Comparison of ENCODE assay signal across 7 cellular contexts in genomic region chr19:55251296-55252081, GRCh38. TPM values are rescaled to one million over a fixed set of nuclear protein-coding genes. Genes with fewer than 3 reads are reported as not detected.
DNase-seq lines count a peak whose midpoint lies in the region; ATAC-seq and TF ChIP-seq lines count a peak whose summit lies in the region.

No MANE protein-coding gene starts in this region.

- DNase-seq in KBM-7 (peak; percentile 89), fibroblast of the aortic adventitia (ENCODE audit: low read depth) (peak; percentile 27), NCI-H1436 treated with DMSO at 0.1 percent for 48 hours (lab: John Stamatoyannopoulos, UW) (no peak)
- DNase-seq in activated CD4-positive, alpha-beta memory T cell treated with anti-CD3 and anti-CD28 coated beads for 36 hours, result peak; percentile 75
- peak; percentile 62 for DNase-seq in stimulated activated naive CD8-positive, alpha-beta T cell treated with anti-CD3 and anti-CD28 coated beads, Interleukin-15, Interleukin-2, amounts not matched to agents 100 U/mL and 50 U/mL, for 24 hours

- no peak overlapping the region for H3K4me3 ChIP-seq in fibroblast of the aortic adventitia (ENCODE audit: low read depth, low read length)

- intact Hi-C loops in activated CD4-positive, alpha-beta memory T cell treated with anti-CD3 and anti-CD28 coated beads for 36 hours (cut with micrococcal nuclease), result loop anchor here (1.0 to 10.0 kb wide), 2 partner anchors 8 to 77 kb away; partner anchors contain the start of gene PPP6R1

- in situ Hi-C loops in KBM-7 (cut with MboI; ENCODE audit: low pct_unique_long_range_greater_than_20kb, low sequenced_read_pairs), result no loop called here

- H3K9me3 Mint-ChIP-seq in activated CD4-positive, alpha-beta memory T cell treated with anti-CD3 and anti-CD28 coated beads for 36 hours, result no peaks in the 10 kb centered on the region

- no peaks in the 10 kb centered on the region for H3K27me3 Mint-ChIP-seq in activated CD4-positive, alpha-beta memory T cell treated with anti-CD3 and anti-CD28 coated beads for 36 hours

- TF ChIP-seq CTCF in fibroblast of the aortic adventitia (IDR thresholded peaks at IDR 0.05; ENCODE audit: insufficient read depth, low read length), result no peak

- peaks cover 36% of the 10 kb centered on the region for H3K36me3 Mint-ChIP-seq in activated CD4-positive, alpha-beta memory T cell treated with anti-CD3 and anti-CD28 coated beads for 36 hours

- peak; percentile 44 for ATAC-seq in stimulated activated naive CD8-positive, alpha-beta T cell treated with anti-CD3 and anti-CD28 coated beads, Interleukin-15, Interleukin-2, amounts not matched to agents 100 U/mL and 50 U/mL, for 24 hours
- no peak for ATAC-seq in GM21529 (IDR thresholded peaks at IDR 0.05; ENCODE audit: unreplicated experiment)
- ATAC-seq in HG03045 (IDR thresholded peaks at IDR 0.05; ENCODE audit: unreplicated experiment), result no peak

- peaks cover 60% of the 10 kb centered on the region for H3K4me1 Mint-ChIP-seq in activated CD4-positive, alpha-beta memory T cell treated with anti-CD3 and anti-CD28 coated beads for 36 hours (ENCODE audit: low read depth)

- CTCF ChIA-PET in activated CD4-positive, alpha-beta memory T cell treated with anti-CD3 and anti-CD28 coated beads for 36 hours (lab: Charles Lee), result interaction anchor here (0.5 to 1.2 kb wide), 3 partner anchors 16 to 167 kb away, joined by 3 read pairs; no protein-coding TSS in a partner anchor

- H3K27ac Mint-ChIP-seq in activated CD4-positive, alpha-beta memory T cell treated with anti-CD3 and anti-CD28 coated beads for 36 hours, result peak overlapping the region; percentile 98

- peak overlapping the region; percentile 64 for H3K4me3 Mint-ChIP-seq in activated CD4-positive, alpha-beta memory T cell treated with anti-CD3 and anti-CD28 coated beads for 36 hours

- POLR2A ChIA-PET in activated CD4-positive, alpha-beta memory T cell treated with anti-CD3 and anti-CD28 coated beads for 36 hours (lab: Charles Lee), result interaction anchor here (0.8 to 1.3 kb wide), 3 partner anchors 8 to 140 kb away, joined by 3 to 6 read pairs (median 4); partner anchors contain the start of genes KMT5C and PPP6R1

RNA-seq across cellular contexts. Expression of gene PPP6R1, which starts 7.3 kb away (rescaled TPM):
- total RNA-seq in activated CD4-positive, alpha-beta memory T cell treated with anti-CD3 and anti-CD28 coated beads for 36 hours, result 100 to 1,000 TPM; 180 to 200 TPM
- 39.0 and 41.5 TPM in 2 replicates for total RNA-seq in fibroblast of the aortic adventitia (ENCODE audit: low replicate concordance)

RNA-seq across cellular contexts. Expression of gene TMEM86B, which starts 22.9 kb away (rescaled TPM):
- 1 to 10 TPM; 4.8 to 6.5 TPM for total RNA-seq in activated CD4-positive, alpha-beta memory T cell treated with anti-CD3 and anti-CD28 coated beads for 36 hours
- total RNA-seq in fibroblast of the aortic adventitia (ENCODE audit: low replicate concordance), result 1.7 and 1.8 TPM in 2 replicates

RNA-seq across cellular contexts. Expression of gene HSPBP1, which starts 28.4 kb away (rescaled TPM):
- total RNA-seq in activated CD4-positive, alpha-beta memory T cell treated with anti-CD3 and anti-CD28 coated beads for 36 hours, result 10 to 100 TPM; 45.0 to 45.4 TPM
- 29.1 and 48.3 TPM in 2 replicates for total RNA-seq in fibroblast of the aortic adventitia (ENCODE audit: low replicate concordance)

RNA-seq across cellular contexts. Expression of gene BRSK1, which starts 32.3 kb away (rescaled TPM):
- 1 to 10 TPM; 3.3 to 5.6 TPM for total RNA-seq in activated CD4-positive, alpha-beta memory T cell treated with anti-CD3 and anti-CD28 coated beads for 36 hours
- total RNA-seq in fibroblast of the aortic adventitia (ENCODE audit: low replicate concordance), result 5.2 and 9.0 TPM in 2 replicates

RNA-seq across cellular contexts. Expression of gene PTPRH, which starts 42.2 kb away (rescaled TPM):
- total RNA-seq in activated CD4-positive, alpha-beta memory T cell treated with anti-CD3 and anti-CD28 coated beads for 36 hours, result not detected
- total RNA-seq in fibroblast of the aortic adventitia (ENCODE audit: low replicate concordance), result 6.5 and 7.8 TPM in 2 replicates
